In the genomic region with DNA sequence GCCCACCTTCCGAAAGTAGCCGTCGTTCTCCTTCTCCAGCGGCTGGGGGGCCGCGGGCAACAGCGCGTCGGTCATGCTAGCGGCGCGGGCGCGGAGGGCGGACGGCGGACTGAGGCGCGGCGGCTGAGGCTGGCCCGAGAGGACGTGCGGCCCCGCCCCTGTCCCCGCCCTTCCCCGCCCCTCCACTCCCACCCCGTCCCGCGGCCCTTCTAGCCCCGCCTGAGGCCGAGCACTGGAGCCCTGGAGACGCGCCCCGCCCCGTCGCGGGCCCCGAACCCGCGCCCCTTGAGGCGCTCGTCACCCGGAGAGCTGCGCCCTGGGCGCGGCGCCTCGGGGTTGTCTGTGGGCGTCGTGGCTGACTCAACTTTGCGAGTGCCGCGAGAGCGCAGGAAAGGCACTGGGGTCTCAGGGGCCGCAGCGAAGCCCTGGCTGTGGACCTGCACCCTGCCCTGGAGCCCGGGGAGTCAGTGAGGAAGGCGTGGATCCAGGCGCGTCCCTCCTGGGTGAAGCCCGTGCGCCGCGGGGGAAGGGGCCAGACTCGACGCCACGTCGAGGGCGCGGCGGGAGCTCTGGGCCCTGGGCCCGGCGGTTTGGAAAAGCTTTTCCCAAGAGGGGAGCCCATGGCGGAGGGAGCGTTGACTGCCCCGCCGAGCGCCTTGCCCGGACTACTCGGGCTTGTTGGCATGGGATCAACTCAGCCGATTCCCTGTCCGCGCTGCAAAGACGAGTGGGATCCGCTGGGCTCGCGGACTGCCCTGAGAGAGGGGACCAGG, we compare ENCODE assay signal across 1 cellular context.
A peak's percentile ranks its signal among the peaks of the same experiment; 100 is the strongest.
TF ChIP-seq lines count a peak whose summit lies in the region.

A gene (minus strand): TSS at position 111 of the 773 bp plus-strand sequence. CDS start 36 bp downstream, at position 75.

TF ChIP-seq in HEK293, 187 proteins besides CTCF, POLR2A, EP300 and RAD21 (continued from another document and continues in another):
- no peak for TF ChIP-seq GLI2 (tag by site-specific recombination; IDR thresholded peaks at IDR 0.05; ENCODE audit: borderline replicate concordance, low read depth)
- TF ChIP-seq, protein P1, sequence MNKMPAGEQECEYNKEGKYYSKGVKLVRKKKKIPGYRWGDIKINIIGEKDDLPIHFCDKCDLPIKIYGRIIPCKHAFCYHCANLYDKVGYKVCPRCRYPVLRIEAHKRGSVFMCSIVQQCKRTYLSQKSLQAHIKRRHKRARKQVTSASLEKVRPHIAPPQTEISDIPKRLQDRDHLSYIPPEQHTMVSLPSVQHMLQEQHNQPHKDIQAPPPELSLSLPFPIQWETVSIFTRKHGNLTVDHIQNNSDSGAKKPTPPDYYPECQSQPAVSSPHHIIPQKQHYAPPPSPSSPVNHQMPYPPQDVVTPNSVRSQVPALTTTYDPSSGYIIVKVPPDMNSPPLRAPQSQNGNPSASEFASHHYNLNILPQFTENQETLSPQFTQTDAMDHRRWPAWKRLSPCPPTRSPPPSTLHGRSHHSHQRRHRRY (tag by site-specific recombination; IDR thresholded peaks at IDR 0.05) = no peak
- TF ChIP-seq ZBTB20 (tag by site-specific recombination; IDR thresholded peaks at IDR 0.05) = peak; percentile 86
- TF ChIP-seq ZSCAN30 (tag by site-specific recombination; IDR thresholded peaks at IDR 0.05) = peak; percentile 82; the same call in 1 of the 2 replicates
- TF ChIP-seq SP7 (tag by site-specific recombination; IDR thresholded peaks at IDR 0.05) = peak; percentile 70; the same call in 1 of the 2 replicates
- TF ChIP-seq, protein P2, sequence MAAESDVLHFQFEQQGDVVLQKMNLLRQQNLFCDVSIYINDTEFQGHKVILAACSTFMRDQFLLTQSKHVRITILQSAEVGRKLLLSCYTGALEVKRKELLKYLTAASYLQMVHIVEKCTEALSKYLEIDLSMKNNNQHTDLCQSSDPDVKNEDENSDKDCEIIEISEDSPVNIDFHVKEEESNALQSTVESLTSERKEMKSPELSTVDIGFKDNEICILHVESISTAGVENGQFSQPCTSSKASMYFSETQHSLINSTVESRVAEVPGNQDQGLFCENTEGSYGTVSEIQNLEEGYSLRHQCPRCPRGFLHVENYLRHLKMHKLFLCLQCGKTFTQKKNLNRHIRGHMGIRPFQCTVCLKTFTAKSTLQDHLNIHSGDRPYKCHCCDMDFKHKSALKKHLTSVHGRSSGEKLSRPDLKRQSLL (tag by site-specific recombination; IDR thresholded peaks at IDR 0.05) = peak; percentile 63
- TF ChIP-seq ZNF791 (tag by site-specific recombination; IDR thresholded peaks at IDR 0.05) = no peak
- no peak for TF ChIP-seq ZNF211 (tag by site-specific recombination; IDR thresholded peaks at IDR 0.05; ENCODE audit: low read depth)
- TF ChIP-seq ZNF10 (tag by site-specific recombination; IDR thresholded peaks at IDR 0.05) = no peak
- TF ChIP-seq, protein P3, sequence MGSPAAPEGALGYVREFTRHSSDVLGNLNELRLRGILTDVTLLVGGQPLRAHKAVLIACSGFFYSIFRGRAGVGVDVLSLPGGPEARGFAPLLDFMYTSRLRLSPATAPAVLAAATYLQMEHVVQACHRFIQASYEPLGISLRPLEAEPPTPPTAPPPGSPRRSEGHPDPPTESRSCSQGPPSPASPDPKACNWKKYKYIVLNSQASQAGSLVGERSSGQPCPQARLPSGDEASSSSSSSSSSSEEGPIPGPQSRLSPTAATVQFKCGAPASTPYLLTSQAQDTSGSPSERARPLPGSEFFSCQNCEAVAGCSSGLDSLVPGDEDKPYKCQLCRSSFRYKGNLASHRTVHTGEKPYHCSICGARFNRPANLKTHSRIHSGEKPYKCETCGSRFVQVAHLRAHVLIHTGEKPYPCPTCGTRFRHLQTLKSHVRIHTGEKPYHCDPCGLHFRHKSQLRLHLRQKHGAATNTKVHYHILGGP (tag by site-specific recombination; IDR thresholded peaks at IDR 0.05) = no peak
- TF ChIP-seq, protein P4, sequence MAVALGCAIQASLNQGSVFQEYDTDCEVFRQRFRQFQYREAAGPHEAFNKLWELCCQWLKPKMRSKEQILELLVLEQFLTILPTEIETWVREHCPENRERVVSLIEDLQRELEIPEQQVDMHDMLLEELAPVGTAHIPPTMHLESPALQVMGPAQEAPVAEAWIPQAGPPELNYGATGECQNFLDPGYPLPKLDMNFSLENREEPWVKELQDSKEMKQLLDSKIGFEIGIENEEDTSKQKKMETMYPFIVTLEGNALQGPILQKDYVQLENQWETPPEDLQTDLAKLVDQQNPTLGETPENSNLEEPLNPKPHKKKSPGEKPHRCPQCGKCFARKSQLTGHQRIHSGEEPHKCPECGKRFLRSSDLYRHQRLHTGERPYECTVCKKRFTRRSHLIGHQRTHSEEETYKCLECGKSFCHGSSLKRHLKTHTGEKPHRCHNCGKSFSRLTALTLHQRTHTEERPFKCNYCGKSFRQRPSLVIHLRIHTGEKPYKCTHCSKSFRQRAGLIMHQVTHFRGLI (tag by site-specific recombination; IDR thresholded peaks at IDR 0.05) = peak; percentile 58; the same call in 1 of the 2 replicates
- TF ChIP-seq RBAK (tag by site-specific recombination; IDR thresholded peaks at IDR 0.05) = no peak
- TF ChIP-seq ZNF202 (tag by site-specific recombination; IDR thresholded peaks at IDR 0.05; ENCODE audit: borderline replicate concordance) = peak; percentile 93
- peak; percentile 37; the same call in 1 of the 2 replicates for TF ChIP-seq ZEB2 (tag by site-specific recombination; IDR thresholded peaks at IDR 0.05)
- no peak for TF ChIP-seq OSR2 (tag by site-specific recombination; IDR thresholded peaks at IDR 0.05)
- TF ChIP-seq ZBTB8A (tag by site-specific recombination; IDR thresholded peaks at IDR 0.05) = peak; percentile 100
- TF ChIP-seq ZNF37A (tag by site-specific recombination; IDR thresholded peaks at IDR 0.05) = no peak
- TF ChIP-seq ZNF549 (tag by site-specific recombination; IDR thresholded peaks at IDR 0.05) = no peak
- TF ChIP-seq, protein P5, sequence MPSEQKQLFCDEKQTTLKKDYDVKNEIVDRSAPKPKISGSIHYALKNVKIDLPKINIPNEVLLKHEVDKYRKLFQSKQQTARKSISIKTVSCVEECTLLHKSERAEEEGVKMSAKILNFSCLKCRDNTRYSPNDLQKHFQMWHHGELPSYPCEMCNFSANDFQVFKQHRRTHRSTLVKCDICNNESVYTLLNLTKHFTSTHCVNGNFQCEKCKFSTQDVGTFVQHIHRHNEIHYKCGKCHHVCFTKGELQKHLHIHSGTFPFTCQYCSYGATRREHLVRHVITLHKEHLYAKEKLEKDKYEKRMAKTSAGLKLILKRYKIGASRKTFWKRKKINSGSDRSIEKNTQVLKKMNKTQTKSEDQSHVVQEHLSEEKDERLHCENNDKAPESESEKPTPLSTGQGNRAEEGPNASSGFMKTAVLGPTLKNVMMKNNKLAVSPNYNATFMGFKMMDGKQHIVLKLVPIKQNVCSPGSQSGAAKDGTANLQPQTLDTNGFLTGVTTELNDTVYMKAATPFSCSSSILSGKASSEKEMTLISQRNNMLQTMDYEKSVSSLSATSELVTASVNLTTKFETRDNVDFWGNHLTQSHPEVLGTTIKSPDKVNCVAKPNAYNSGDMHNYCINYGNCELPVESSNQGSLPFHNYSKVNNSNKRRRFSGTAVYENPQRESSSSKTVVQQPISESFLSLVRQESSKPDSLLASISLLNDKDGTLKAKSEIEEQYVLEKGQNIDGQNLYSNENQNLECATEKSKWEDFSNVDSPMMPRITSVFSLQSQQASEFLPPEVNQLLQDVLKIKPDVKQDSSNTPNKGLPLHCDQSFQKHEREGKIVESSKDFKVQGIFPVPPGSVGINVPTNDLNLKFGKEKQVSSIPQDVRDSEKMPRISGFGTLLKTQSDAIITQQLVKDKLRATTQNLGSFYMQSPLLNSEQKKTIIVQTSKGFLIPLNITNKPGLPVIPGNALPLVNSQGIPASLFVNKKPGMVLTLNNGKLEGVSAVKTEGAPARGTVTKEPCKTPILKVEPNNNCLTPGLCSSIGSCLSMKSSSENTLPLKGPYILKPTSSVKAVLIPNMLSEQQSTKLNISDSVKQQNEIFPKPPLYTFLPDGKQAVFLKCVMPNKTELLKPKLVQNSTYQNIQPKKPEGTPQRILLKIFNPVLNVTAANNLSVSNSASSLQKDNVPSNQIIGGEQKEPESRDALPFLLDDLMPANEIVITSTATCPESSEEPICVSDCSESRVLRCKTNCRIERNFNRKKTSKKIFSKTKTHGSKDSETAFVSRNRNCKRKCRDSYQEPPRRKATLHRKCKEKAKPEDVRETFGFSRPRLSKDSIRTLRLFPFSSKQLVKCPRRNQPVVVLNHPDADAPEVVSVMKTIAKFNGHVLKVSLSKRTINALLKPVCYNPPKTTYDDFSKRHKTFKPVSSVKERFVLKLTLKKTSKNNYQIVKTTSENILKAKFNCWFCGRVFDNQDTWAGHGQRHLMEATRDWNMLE (tag by site-specific recombination; conservative IDR thresholded peaks at IDR 0.05; ENCODE audit: low read depth) = no peak
- 0 out of 2 replicates have a peak, but pooled peaks have one; percentile 52 for TF ChIP-seq KLF10 (tag by site-specific recombination; IDR thresholded peaks at IDR 0.05)
- TF ChIP-seq MYNN (tag by site-specific recombination; IDR thresholded peaks at IDR 0.05; ENCODE audit: borderline replicate concordance) = no peak
- peak; percentile 97 for TF ChIP-seq ZNF423 (tag by site-specific recombination; IDR thresholded peaks at IDR 0.05)
- peak; percentile 65 for TF ChIP-seq ZXDB (tag by site-specific recombination; IDR thresholded peaks at IDR 0.05)
- no peak for TF ChIP-seq ZNF146 (tag by site-specific recombination; IDR thresholded peaks at IDR 0.05)
- peak; percentile 62; the same call in 1 of the 2 replicates for TF ChIP-seq ZNF2 (tag by site-specific recombination; IDR thresholded peaks at IDR 0.05)
- no peak for TF ChIP-seq ZNF133 (tag by site-specific recombination; IDR thresholded peaks at IDR 0.05)
- peak; percentile 72 for TF ChIP-seq KLF9 (tag by site-specific recombination; IDR thresholded peaks at IDR 0.05; ENCODE audit: low read depth)
- TF ChIP-seq, protein P6, sequence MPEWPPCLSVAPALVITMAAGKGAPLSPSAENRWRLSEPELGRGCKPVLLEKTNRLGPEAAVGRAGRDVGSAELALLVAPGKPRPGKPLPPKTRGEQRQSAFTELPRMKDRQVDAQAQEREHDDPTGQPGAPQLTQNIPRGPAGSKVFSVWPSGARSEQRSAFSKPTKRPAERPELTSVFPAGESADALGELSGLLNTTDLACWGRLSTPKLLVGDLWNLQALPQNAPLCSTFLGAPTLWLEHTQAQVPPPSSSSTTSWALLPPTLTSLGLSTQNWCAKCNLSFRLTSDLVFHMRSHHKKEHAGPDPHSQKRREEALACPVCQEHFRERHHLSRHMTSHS (tag by site-specific recombination; IDR thresholded peaks at IDR 0.05) = peak; percentile 53; the same call in 1 of the 2 replicates
- no peak for TF ChIP-seq FEZF1 (tag by site-specific recombination; IDR thresholded peaks at IDR 0.05)
- no peak for TF ChIP-seq TRIM28 (IDR thresholded peaks at IDR 0.05; ENCODE audit: borderline replicate concordance, low read length)
- no peak for TF ChIP-seq ZNF112 (tag by site-specific recombination; IDR thresholded peaks at IDR 0.05)
- peak; percentile 84 for TF ChIP-seq ZBTB48 (tag by site-specific recombination; IDR thresholded peaks at IDR 0.05)
- TF ChIP-seq ZNF626 (tag by site-specific recombination; IDR thresholded peaks at IDR 0.05) = no peak
- no peak for TF ChIP-seq ZNF354C (tag by site-specific recombination; IDR thresholded peaks at IDR 0.05; ENCODE audit: borderline replicate concordance, low read depth)
- no peak for TF ChIP-seq ZNF433 (tag by site-specific recombination; IDR thresholded peaks at IDR 0.05; ENCODE audit: low read depth)
- no peak for TF ChIP-seq ZNF560 (tag by site-specific recombination; IDR thresholded peaks at IDR 0.05; ENCODE audit: borderline replicate concordance)
- TF ChIP-seq ZNF561 (tag by site-specific recombination; IDR thresholded peaks at IDR 0.05; ENCODE audit: borderline replicate concordance) = peak; percentile 61; the same call in 1 of the 2 replicates
- peak; percentile 81; the same call in 1 of the 2 replicates for TF ChIP-seq KLF8 (tag by site-specific recombination; IDR thresholded peaks at IDR 0.05)
- 0 out of 2 replicates have a peak, but pooled peaks have one; percentile 44 for TF ChIP-seq ZNF701 (tag by site-specific recombination; IDR thresholded peaks at IDR 0.05)
- TF ChIP-seq, protein P7, sequence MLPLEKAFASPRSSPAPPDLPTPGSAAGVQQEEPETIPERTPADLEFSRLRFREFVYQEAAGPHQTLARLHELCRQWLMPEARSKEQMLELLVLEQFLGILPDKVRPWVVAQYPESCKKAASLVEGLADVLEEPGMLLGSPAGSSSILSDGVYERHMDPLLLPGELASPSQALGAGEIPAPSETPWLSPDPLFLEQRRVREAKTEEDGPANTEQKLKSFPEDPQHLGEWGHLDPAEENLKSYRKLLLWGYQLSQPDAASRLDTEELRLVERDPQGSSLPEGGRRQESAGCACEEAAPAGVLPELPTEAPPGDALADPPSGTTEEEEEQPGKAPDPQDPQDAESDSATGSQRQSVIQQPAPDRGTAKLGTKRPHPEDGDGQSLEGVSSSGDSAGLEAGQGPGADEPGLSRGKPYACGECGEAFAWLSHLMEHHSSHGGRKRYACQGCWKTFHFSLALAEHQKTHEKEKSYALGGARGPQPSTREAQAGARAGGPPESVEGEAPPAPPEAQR (tag by site-specific recombination; IDR thresholded peaks at IDR 0.05) = no peak
- TF ChIP-seq, protein P8, sequence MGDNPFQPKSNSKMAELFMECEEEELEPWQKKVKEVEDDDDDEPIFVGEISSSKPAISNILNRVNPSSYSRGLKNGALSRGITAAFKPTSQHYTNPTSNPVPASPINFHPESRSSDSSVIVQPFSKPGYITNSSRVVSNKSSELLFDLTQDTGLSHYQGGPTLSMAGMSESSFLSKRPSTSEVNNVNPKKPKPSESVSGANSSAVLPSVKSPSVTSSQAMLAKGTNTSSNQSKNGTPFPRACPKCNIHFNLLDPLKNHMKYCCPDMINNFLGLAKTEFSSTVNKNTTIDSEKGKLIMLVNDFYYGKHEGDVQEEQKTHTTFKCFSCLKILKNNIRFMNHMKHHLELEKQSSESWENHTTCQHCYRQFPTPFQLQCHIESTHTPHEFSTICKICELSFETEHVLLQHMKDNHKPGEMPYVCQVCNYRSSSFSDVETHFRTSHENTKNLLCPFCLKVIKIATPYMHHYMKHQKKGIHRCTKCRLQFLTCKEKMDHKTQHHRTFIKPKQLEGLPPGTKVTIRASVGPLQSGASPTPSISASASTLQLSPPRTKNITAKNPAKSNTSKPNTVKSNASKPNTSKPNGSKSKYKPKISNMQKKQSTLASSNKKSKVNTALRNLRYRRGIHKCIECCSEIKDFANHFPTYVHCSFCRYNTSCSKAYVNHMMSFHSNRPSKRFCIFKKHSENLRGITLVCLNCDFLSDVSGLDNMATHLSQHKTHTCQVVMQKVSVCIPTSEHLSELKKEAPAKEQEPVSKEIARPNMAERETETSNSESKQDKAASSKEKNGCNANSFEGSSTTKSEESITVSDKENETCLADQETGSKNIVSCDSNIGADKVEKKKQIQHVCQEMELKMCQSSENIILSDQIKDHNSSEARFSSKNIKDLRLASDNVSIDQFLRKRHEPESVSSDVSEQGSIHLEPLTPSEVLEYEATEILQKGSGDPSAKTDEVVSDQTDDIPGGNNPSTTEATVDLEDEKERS (tag by site-specific recombination; IDR thresholded peaks at IDR 0.05) = no peak
- no peak for TF ChIP-seq ZNF555 (tag by site-specific recombination; conservative IDR thresholded peaks at IDR 0.05)
